In the genomic region with DNA sequence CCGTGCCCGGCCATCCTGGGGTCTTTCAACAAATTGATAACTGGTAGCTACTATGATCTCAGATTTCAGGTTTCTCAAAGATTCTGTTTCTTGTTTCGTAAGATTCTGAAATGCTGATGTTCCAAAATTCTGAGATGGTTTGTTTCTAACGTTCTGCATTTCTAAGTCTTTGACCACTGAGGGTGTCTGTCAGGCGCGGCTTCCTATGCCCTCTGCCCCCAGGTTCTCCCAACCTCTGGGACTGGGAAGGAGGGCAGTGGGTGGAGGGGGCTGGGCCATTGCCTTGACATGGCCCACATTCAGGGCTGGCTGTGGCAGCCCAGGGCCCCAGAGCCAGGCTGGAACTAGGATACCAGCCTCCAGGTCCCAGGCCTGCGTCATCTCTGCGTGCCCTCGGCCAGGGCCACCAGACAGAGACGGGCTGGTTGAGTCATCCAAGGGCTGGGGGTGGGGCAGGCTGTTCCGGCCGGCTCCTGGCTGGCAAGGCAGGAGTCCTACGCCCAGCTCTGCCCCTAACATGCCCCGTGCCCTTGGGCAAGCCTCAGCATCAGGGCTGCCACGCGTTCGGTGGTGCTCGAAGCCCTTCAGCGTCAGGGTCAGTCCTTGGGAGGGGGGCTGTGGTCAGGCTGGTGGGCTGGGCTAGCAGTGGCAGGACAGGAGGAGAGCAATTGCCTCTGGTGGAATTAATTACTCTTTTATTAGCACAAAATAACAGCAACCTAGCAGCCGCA, we compare ENCODE assay signal across 1 cellular context.
A peak's percentile ranks its signal among the peaks of the same experiment; 100 is the strongest.
TF ChIP-seq lines count a peak whose summit lies in the region.

No MANE protein-coding gene starts in this region.

TF ChIP-seq in endothelial cell of umbilical vein, 7 proteins besides CTCF, POLR2A, EP300 and RAD21:
- TF ChIP-seq POLR2AphosphoS5 (IDR thresholded peaks at IDR 0.05; ENCODE audit: insufficient read depth, low read depth, low read length) (no peak), GATA2 (IDR thresholded peaks at IDR 0.05; ENCODE audit: insufficient read depth, insufficient read length, low read depth, low read length) (no peak), FOS (IDR thresholded peaks at IDR 0.05; ENCODE audit: borderline replicate concordance, insufficient read depth, low read length) (peak; percentile 16), JUN (IDR thresholded peaks at IDR 0.05; ENCODE audit: borderline replicate concordance, insufficient read depth, insufficient read length, low read depth) (no peak)
TF ChIP-seq in endothelial cell of umbilical vein: peak in this region for 1.
